8 cellular contexts compared by ENCODE assay signal in the genomic region with DNA sequence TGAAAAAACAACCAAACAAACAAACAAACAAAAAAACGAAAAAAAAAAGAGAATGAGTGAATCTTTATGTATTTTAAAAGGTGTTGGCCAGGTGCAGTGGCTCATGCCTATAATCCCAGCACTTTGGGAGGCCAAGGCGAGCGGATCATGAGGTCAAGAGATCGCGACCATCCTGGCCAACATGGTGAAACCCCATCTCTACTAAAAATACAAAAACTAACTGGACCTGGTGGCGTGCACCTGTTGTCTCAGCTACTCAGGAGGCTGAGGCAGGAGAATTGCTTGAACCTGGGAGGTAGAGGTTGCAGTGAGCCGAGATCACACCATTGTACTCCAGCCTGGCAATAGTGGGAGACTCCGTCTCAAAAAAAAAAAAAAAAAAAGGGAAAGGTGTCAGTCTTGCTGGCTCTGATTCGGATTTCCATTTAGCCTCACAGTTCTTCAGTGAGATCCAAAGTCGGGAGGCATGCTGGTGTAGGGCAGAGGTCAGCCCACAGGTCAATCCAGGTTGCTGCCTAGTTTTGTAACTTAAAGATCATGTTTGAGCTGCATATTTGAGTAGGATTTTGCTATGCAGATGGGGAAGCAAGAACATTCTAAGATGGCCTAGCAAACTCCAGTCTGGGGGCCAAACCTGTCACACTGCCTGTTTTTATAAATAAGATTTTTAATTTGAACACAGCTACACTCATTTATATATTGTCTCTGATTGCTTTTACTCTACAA.
DNase-seq lines count a peak whose midpoint lies in the region; ATAC-seq and TF ChIP-seq lines count a peak whose summit lies in the region.
"Not testable (repeated sequence)": the region's sequence is repeated elsewhere in the genome, so short reads cannot be mapped to it uniquely, and the experiment has no call there.

No MANE protein-coding gene starts in this region.

- H3K9ac ChIP-seq in skeletal muscle tissue (ENCODE audit: low read depth in 1 of 3, low read length in 3 of 3): not testable (repeated sequence)

- peak overlapping the region; percentile 22 for H3K4me3 Mint-ChIP-seq in Caco-2 (ENCODE audit: unreplicated experiment)
- H3K4me3 Mint-ChIP-seq in WTC11; chondrocyte (ENCODE audit: unreplicated experiment); nephron: not testable (repeated sequence)

- H3K27ac ChIP-seq in Panc1 (ENCODE audit: low read length): peak overlapping the region; percentile 100
- H3K27ac ChIP-seq in heart right ventricle: peak overlapping the region in 6 of 10 donors; percentile 31 to 70 (median 52)
- H3K27ac ChIP-seq in skeletal muscle tissue (ENCODE audit: low read depth, low read length): peak overlapping the region; percentile 46
- peak overlapping the region; percentile 89 to 96 for H3K27ac ChIP-seq in aorta (ENCODE audit: low read depth in 1 of 2, low read length in 2 of 2)

- H3K4me1 Mint-ChIP-seq in Caco-2 (ENCODE audit: low read depth, unreplicated experiment): peaks cover 70% of the 10 kb centered on the region
- H3K4me1 Mint-ChIP-seq in WTC11: peaks cover 20% of the 10 kb centered on the region
- H3K4me1 Mint-ChIP-seq in chondrocyte (ENCODE audit: low read depth): peaks cover 48% of the 10 kb centered on the region
- peaks cover 27% of the 10 kb centered on the region for H3K4me1 Mint-ChIP-seq in nephron

- WGBS in heart right ventricle, 2 donors: 91% methylated on average over 10 of the region's 10 CpGs
- WGBS in aorta, 2 donors: 87 to 90% methylated on average over 10 of the region's 10 CpGs

- not testable (repeated sequence) for TF ChIP-seq CTCF in Caco-2 (IDR thresholded peaks at IDR 0.05; ENCODE audit: insufficient read depth in 1 of 2, low read depth in 1 of 2, low read length in 1 of 2, severe bottlenecking in 1 of 2, unreplicated experiment in 1 of 2); Panc1 (IDR thresholded peaks at IDR 0.05); WTC11 (IDR thresholded peaks at IDR 0.05); chondrocyte (IDR thresholded peaks at IDR 0.05); heart right ventricle (IDR thresholded peaks at IDR 0.05); nephron (IDR thresholded peaks at IDR 0.05; ENCODE audit: unreplicated experiment in 3 of 3)

- not testable (repeated sequence) for H3K9me3 ChIP-seq in Caco-2; Panc1 (ENCODE audit: control insufficient read depth, insufficient read depth, low read depth, low read length); heart right ventricle; skeletal muscle tissue (ENCODE audit: control insufficient read depth in 3 of 3, low read length in 3 of 3); aorta (ENCODE audit: control insufficient read depth, low read length)

- intact Hi-C loops in Caco-2 (cut with micrococcal nuclease; ENCODE audit: unreplicated experiment); Panc1 (cut with micrococcal nuclease; ENCODE audit: unreplicated experiment); heart right ventricle (cut with DNase I): not testable (repeated sequence)
- intact Hi-C loops in aorta (cut with DNase I): loop anchor here in 1 of 2 donors (10.0 kb wide), 2 partner anchors 92 to 198 kb away; no protein-coding TSS in a partner anchor

- not testable (repeated sequence) for H3K36me3 Mint-ChIP-seq in Caco-2 (ENCODE audit: insufficient read depth, unreplicated experiment); WTC11; chondrocyte (ENCODE audit: low read depth); nephron (ENCODE audit: low read depth)

- not testable (repeated sequence) for H3K4me3 ChIP-seq in Caco-2 (ENCODE audit: low read depth, low read length); Panc1 (ENCODE audit: low read depth in 2 of 2, low read length in 2 of 2); heart right ventricle; skeletal muscle tissue (ENCODE audit: low read length in 3 of 3); aorta (ENCODE audit: low read length in 2 of 2)

- H3K9me3 Mint-ChIP-seq in Caco-2 (ENCODE audit: unreplicated experiment); WTC11; chondrocyte (ENCODE audit: low read depth); nephron: not testable (repeated sequence)

- not testable (repeated sequence) for H3K27me3 ChIP-seq in Caco-2 (replicated peaks; ENCODE audit: control insufficient read depth, insufficient read depth, low read length); Panc1 (ENCODE audit: control insufficient read depth, insufficient read depth, low read length); heart right ventricle; skeletal muscle tissue (ENCODE audit: control insufficient read depth in 3 of 3, insufficient read depth in 3 of 3, low read length in 3 of 3); aorta (ENCODE audit: control insufficient read depth in 1 of 2, insufficient read depth in 2 of 2, low read length in 1 of 2)

- BruUV-seq in Caco-2 (replicated peaks; lab: Mats Ljungman, UMichigan): not testable (repeated sequence)
- BruUV-seq in Panc1 (replicated peaks; lab: Mats Ljungman, UMichigan): TSS peak; percentile 95

- POLR2A ChIA-PET in Caco-2 (lab: Charles Lee) (interaction anchor here (0.7 to 1.3 kb wide), 2 partner anchors 9 to 188 kb away, joined by 10 to 14 read pairs; no protein-coding TSS in a partner anchor), Panc1 (lab: Charles Lee) (interaction anchor here (0.5 to 0.8 kb wide), 5 partner anchors 19 to 178 kb away, joined by 3 to 10 read pairs (median 7); no protein-coding TSS in a partner anchor)
- POLR2A ChIA-PET in WTC11 (lab: Charles Lee): not testable (repeated sequence)

- H3K36me3 ChIP-seq in Caco-2 (ENCODE audit: control insufficient read depth, insufficient read depth, low read length); Panc1 (ENCODE audit: control insufficient read depth, insufficient read depth, low read length); heart right ventricle; skeletal muscle tissue (ENCODE audit: control insufficient read depth in 3 of 3, insufficient read depth in 3 of 3, low read length in 3 of 3); aorta (ENCODE audit: control insufficient read depth in 1 of 2, insufficient read depth in 2 of 2, low read length in 1 of 2): not testable (repeated sequence)

- ATAC-seq in Panc1: peak; percentile 50
- ATAC-seq in WTC11; heart right ventricle; aorta (ENCODE audit: low FRiP score): not testable (repeated sequence)

- CTCF ChIA-PET in Caco-2 (lab: Charles Lee): interaction anchor here (0.5 to 1.3 kb wide), 6 partner anchors 13 to 193 kb away, joined by 3 to 11 read pairs (median 4); no protein-coding TSS in a partner anchor
- CTCF ChIA-PET in Panc1 (lab: Charles Lee): interaction anchor here (0.6 to 0.7 kb wide), 3 partner anchors 41 to 154 kb away, joined by 3 to 5 read pairs (median 4); no protein-coding TSS in a partner anchor
- CTCF ChIA-PET in WTC11 (lab: Charles Lee): not testable (repeated sequence)

- H3K4me1 ChIP-seq in Caco-2: peaks cover 67% of the 10 kb centered on the region
- peaks cover 52% of the 10 kb centered on the region for H3K4me1 ChIP-seq in Panc1 (ENCODE audit: control insufficient read depth, insufficient read depth, low read length)
- H3K4me1 ChIP-seq in heart right ventricle: peaks cover 0 to 21% (median 9%) of the 10 kb centered on the region in 9 donors
- H3K4me1 ChIP-seq in skeletal muscle tissue (ENCODE audit: control insufficient read depth in 3 of 3, insufficient read depth in 3 of 3, low read length in 3 of 3); aorta (ENCODE audit: control insufficient read depth in 1 of 2, insufficient read depth in 2 of 2, low read length in 2 of 2): not testable (repeated sequence)

- peak; percentile 66 to 74 for DNase-seq in Caco-2
- not testable (repeated sequence) for DNase-seq in Panc1 (ENCODE audit: low read depth, low spot score); WTC11 (ENCODE audit: low spot score); chondrocyte (ENCODE audit: low spot score); heart right ventricle; aorta

- in situ Hi-C loops in Panc1 (cut with HindIII; ENCODE audit: low pct_unique_long_range_greater_than_20kb, low sequenced_read_pairs): not testable (repeated sequence)

- H3K27ac Mint-ChIP-seq in Caco-2 (ENCODE audit: unreplicated experiment) (peak overlapping the region; percentile 66), chondrocyte (ENCODE audit: unreplicated experiment) (peak overlapping the region; percentile 92), nephron (peak overlapping the region in 2 of 3 experiments; percentile 79)
- not testable (repeated sequence) for H3K27ac Mint-ChIP-seq in WTC11

- H3K27me3 Mint-ChIP-seq in Caco-2 (ENCODE audit: insufficient read depth, unreplicated experiment); chondrocyte (ENCODE audit: low read depth); nephron (ENCODE audit: low read depth): not testable (repeated sequence)
- H3K27me3 Mint-ChIP-seq in WTC11 (ENCODE audit: low read depth): peaks cover 31% of the 10 kb centered on the region

TF ChIP-seq in WTC11, 78 proteins besides CTCF, POLR2A, EP300 and RAD21:
- TF ChIP-seq GABPB1 (CRISPR knock-in tag; IDR thresholded peaks at IDR 0.05): 0 out of 2 replicates have a peak, but pooled peaks have one; percentile 26

Comparison
In these comparisons a context has a peak if more than half of its experiments do, and no peak if none do; other contexts are left out.
1. H3K27ac ChIP-seq: peak in every context shown above with its lines; median percentile 100 in Panc1; 92 in aorta; 52 in heart right ventricle; 46 in skeletal muscle tissue.